19 cellular contexts compared by ENCODE assay signal in genomic region chr5:149576021-149576420, GRCh38. TPM values are rescaled to one million over a fixed set of nuclear protein-coding genes. Genes with fewer than 3 reads are reported as not detected.
DNase-seq lines count a peak whose midpoint lies in the region; ATAC-seq and TF ChIP-seq lines count a peak whose summit lies in the region.
"Had no signal": no experiment of that assay in that cellular context is flagged by ENCODE, and none has a peak within 500 bp of the region (broad histone marks: within the 10 kb centered on the region; RNA-seq: fewer than 3 reads in every experiment).

No MANE protein-coding gene starts in this region.

- DNase-seq in stimulated activated CD4-positive, alpha-beta T cell treated with anti-CD3 and anti-CD28 coated beads, Interleukin-15, amount 100 ng/mL, for 24 hours: peak; percentile 13
- no peak for DNase-seq in stimulated activated CD4-positive, alpha-beta T cell treated with anti-CD3 and anti-CD28 coated beads, Interleukin-4, amount 100 ng/mL, for 1 hour
- DNase-seq in MM.1S (peak; percentile 59), NCI-H524 treated with DMSO at 0.1 percent for 48 hours (lab: John Stamatoyannopoulos, UW) (no peak), mesenteric fat pad (ENCODE audit: low spot score) (no peak)
- DNase-seq: cortex of kidney; EL; H7; immature natural killer cell; left ventricle myocardium superior; NCI-H1417 treated with DMSO at 0.1 percent for 48 hours; NCI-H526; retina; stimulated activated CD4-positive, alpha-beta T cell treated with anti-CD3 and anti-CD28 coated beads, Interleukin-12 subunit alpha, Interleukin-12 subunit beta, amount 100 ng/mL, for 4 hours had no signal

- peaks cover 3% of the 10 kb centered on the region; the same call in 1 of the 2 replicates for H3F3A ChIP-seq in MM.1S (ENCODE audit: insufficient read depth, low read length)

- no peak overlapping the region; the same call in 1 of the 2 replicates for H3K4me2 ChIP-seq in MM.1S (ENCODE audit: low read depth, low read length)

- H3K27me3 ChIP-seq in MM.1S (replicated peaks; ENCODE audit: insufficient read depth, low read length) (no peaks in the 10 kb centered on the region), thymus (ENCODE audit: control insufficient read depth, insufficient read depth) (no peaks in the 10 kb centered on the region)
- H3K27me3 ChIP-seq: tibial nerve had no signal

- no peaks in the 10 kb centered on the region for H3K79me2 ChIP-seq in MM.1S (ENCODE audit: low read length)

- H3K36me3 ChIP-seq in MM.1S (replicated peaks; ENCODE audit: insufficient read depth, low read length): no peaks in the 10 kb centered on the region
- H3K36me3 ChIP-seq in thymus (ENCODE audit: control insufficient read depth, insufficient read depth): no peaks in the 10 kb centered on the region
- H3K36me3 ChIP-seq: neutrophil, tibial nerve had no signal

- H3K27me3 Mint-ChIP-seq in activated T-helper 17 cell treated with anti-CD3 and anti-CD28 coated beads, Interleukin-2, amount 50 U/mL, for 72 hours: peaks cover 9% of the 10 kb centered on the region

- 0 out of 2 replicates have a peak overlapping the region, but pooled peaks have one; percentile 6 for H3K9ac ChIP-seq in MM.1S (ENCODE audit: low read length)

- no peaks in the 10 kb centered on the region for H3K9me3 Mint-ChIP-seq in activated T-helper 17 cell treated with anti-CD3 and anti-CD28 coated beads, Interleukin-2, amount 50 U/mL, for 72 hours
- H3K9me3 Mint-ChIP-seq: immature natural killer cell had no signal

- H2AFZ ChIP-seq in MM.1S (ENCODE audit: low read length): peak overlapping the region; percentile 6

- H3K9me3 ChIP-seq in MM.1S (replicated peaks; ENCODE audit: insufficient read depth, low read length) (no peaks in the 10 kb centered on the region), thymus (ENCODE audit: control insufficient read depth) (no peaks in the 10 kb centered on the region)
- H3K9me3 ChIP-seq: neutrophil, tibial nerve had no signal

- WGBS in thymus: 71% methylated on average over 3 of the region's 3 CpGs

- no peaks in the 10 kb centered on the region for H3K36me3 Mint-ChIP-seq in activated T-helper 17 cell treated with anti-CD3 and anti-CD28 coated beads, Interleukin-2, amount 50 U/mL, for 72 hours (ENCODE audit: low read depth)
- H3K36me3 Mint-ChIP-seq: immature natural killer cell had no signal

- H3K4me3 ChIP-seq in MM.1S (ENCODE audit: low read length) (no peak overlapping the region), thymus (ENCODE audit: low read length) (no peak overlapping the region)
- H3K4me3 ChIP-seq: tibial nerve had no signal

- H3K27ac ChIP-seq in MM.1S (ENCODE audit: low read length) (peak overlapping the region; percentile 51; the same call in 1 of the 2 replicates), thymus (ENCODE audit: low read depth) (peak overlapping the region; percentile 85)
- H3K27ac ChIP-seq: neutrophil, tibial nerve had no signal

- TF ChIP-seq CTCF in MM.1S (IDR thresholded peaks at IDR 0.05; ENCODE audit: low read length): no peak

- H3K27ac Mint-ChIP-seq in activated T-helper 17 cell treated with anti-CD3 and anti-CD28 coated beads, Interleukin-2, amount 50 U/mL, for 72 hours: no peak overlapping the region
- H3K27ac Mint-ChIP-seq: immature natural killer cell had no signal

- H3K4me1 ChIP-seq in MM.1S (ENCODE audit: low read length): peaks cover 24% of the 10 kb centered on the region
- H3K4me1 ChIP-seq in thymus (ENCODE audit: control insufficient read depth, insufficient read depth, low read length): no peaks in the 10 kb centered on the region

- no peak overlapping the region for H3K4me3 Mint-ChIP-seq in activated T-helper 17 cell treated with anti-CD3 and anti-CD28 coated beads, Interleukin-2, amount 50 U/mL, for 72 hours
- H3K4me3 Mint-ChIP-seq: immature natural killer cell had no signal

- peak; percentile 91 for ATAC-seq in activated T-helper 17 cell treated with anti-CD3 and anti-CD28 coated beads, Interleukin-2, amount 50 U/mL, for 72 hours (replicated peaks)
- no peak for ATAC-seq in HG03565 (IDR thresholded peaks at IDR 0.05; ENCODE audit: unreplicated experiment)
- ATAC-seq: left ventricle myocardium superior had no signal

- H3K9me2 ChIP-seq in MM.1S (replicated peaks; ENCODE audit: insufficient read depth, low read length): no peaks in the 10 kb centered on the region

- H4K20me1 ChIP-seq in MM.1S (ENCODE audit: insufficient read depth, low read length): no peaks in the 10 kb centered on the region

- H3K4me1 Mint-ChIP-seq in activated T-helper 17 cell treated with anti-CD3 and anti-CD28 coated beads, Interleukin-2, amount 50 U/mL, for 72 hours: no peaks in the 10 kb centered on the region

RNA-seq across cellular contexts. Expression of gene ARHGEF37, which starts 5.3 kb away (rescaled TPM):
- under 1 TPM; 0.06 to 0.64 TPM for total RNA-seq in activated T-helper 17 cell treated with anti-CD3 and anti-CD28 coated beads, Interleukin-2, amount 50 U/mL, for 72 hours
- 2.5 TPM for polyA plus RNA-seq in thymus
- total RNA-seq in mesenteric fat pad: 3.9 TPM

RNA-seq across cellular contexts. Expression of gene CSNK1A1, which starts 24.8 kb away (rescaled TPM):
- 100 to 1,000 TPM; 167 to 175 TPM for total RNA-seq in activated T-helper 17 cell treated with anti-CD3 and anti-CD28 coated beads, Interleukin-2, amount 50 U/mL, for 72 hours
- polyA plus RNA-seq in thymus: 91.6 TPM
- total RNA-seq in mesenteric fat pad: 224 TPM

Comparison
In these comparisons a context has a peak if more than half of its experiments do, and no peak if none do; other contexts are left out.
1. DNase-seq: peak in stimulated activated CD4-positive, alpha-beta T cell treated with anti-CD3 and anti-CD28 coated beads, Interleukin-15, amount 100 ng/mL, for 24 hours (single experiment) and MM.1S (single experiment); none in stimulated activated CD4-positive, alpha-beta T cell treated with anti-CD3 and anti-CD28 coated beads, Interleukin-4, amount 100 ng/mL, for 1 hour (single experiment), NCI-H524 treated with DMSO at 0.1 percent for 48 hours (single experiment) and mesenteric fat pad (single experiment).